In genomic region chr17:82064433-82065192, GRCh38 we compare ENCODE assay signal across 7 cellular contexts. TPM values are rescaled to one million over a fixed set of nuclear protein-coding genes. Genes with fewer than 3 reads are reported as not detected.
DNase-seq lines count a peak whose midpoint lies in the region; ATAC-seq and TF ChIP-seq lines count a peak whose summit lies in the region.

No MANE protein-coding gene starts in this region.

- H3K9ac ChIP-seq in trophoblast cell (ENCODE audit: low read length): peak overlapping the region; percentile 87

- H3K27ac ChIP-seq in HEK293 (ENCODE audit: extremely low read depth, low read depth, low read length) (peak overlapping the region; percentile 95), Panc1 (ENCODE audit: low read length) (peak overlapping the region; percentile 90), esophagus squamous epithelium (peak overlapping the region; percentile 84 to 93 (median 90)), trophoblast cell (ENCODE audit: low read depth, low read length) (no peak overlapping the region)

- H3K23ac ChIP-seq in trophoblast cell (ENCODE audit: low read length): no peak overlapping the region

- peaks cover 7% of the 10 kb centered on the region; the same call in 1 of the 2 replicates for H3K4me1 ChIP-seq in HEK293 (ENCODE audit: control insufficient read depth, insufficient read depth, low read length)
- peaks cover 17% of the 10 kb centered on the region for H3K4me1 ChIP-seq in Panc1 (ENCODE audit: control insufficient read depth, insufficient read depth, low read length)
- H3K4me1 ChIP-seq in esophagus squamous epithelium: peaks cover 20 to 38% (median 24%) of the 10 kb centered on the region in 3 donors
- peaks cover 11 to 12% of the 10 kb centered on the region in 2 experiments for H3K4me1 ChIP-seq in trophoblast cell (ENCODE audit: control insufficient read depth in 1 of 2, insufficient read depth in 2 of 2, low read length in 2 of 2)

- H2BK120ac ChIP-seq in trophoblast cell (ENCODE audit: insufficient read depth, low read length, poor library complexity): no peak overlapping the region

- H3K4me2 ChIP-seq in trophoblast cell (ENCODE audit: low read length): peak overlapping the region; percentile 97

- H2AK5ac ChIP-seq in trophoblast cell (ENCODE audit: low read length): peak overlapping the region; percentile 0

- TF ChIP-seq CTCF in HEK293 (tag by site-specific recombination; IDR thresholded peaks at IDR 0.05) (no peak), Panc1 (IDR thresholded peaks at IDR 0.05) (no peak), esophagus squamous epithelium (IDR thresholded peaks at IDR 0.05) (no peak)

- no peak for DNase-seq in Panc1 (ENCODE audit: low read depth, low spot score)
- DNase-seq in esophagus squamous epithelium (lab: John Stamatoyannopoulos, UW): no peak
- DNase-seq in trophoblast cell: no peak
- DNase-seq in AG20443 (ENCODE audit: low spot score): no peak
- no peak for DNase-seq in activated CD8-positive, alpha-beta memory T cell treated with anti-CD3 and anti-CD28 coated beads for 24 hours

- H2BK12ac ChIP-seq in trophoblast cell (ENCODE audit: low read length): no peak overlapping the region

- peak overlapping the region; percentile 4 for H3K18ac ChIP-seq in trophoblast cell (ENCODE audit: low read length)

- peak overlapping the region; percentile 10 for H2AFZ ChIP-seq in trophoblast cell (ENCODE audit: insufficient read depth, low read length, poor library complexity)

- H2BK5ac ChIP-seq in trophoblast cell (ENCODE audit: low read depth, low read length, poor library complexity): no peak overlapping the region

- peak overlapping the region; percentile 75 for H4K91ac ChIP-seq in trophoblast cell (ENCODE audit: low read depth, low read length)

- H3K9me3 ChIP-seq in HEK293 (ENCODE audit: control insufficient read depth, insufficient read depth, low read depth, low read length) (no peaks in the 10 kb centered on the region), Panc1 (ENCODE audit: control insufficient read depth, insufficient read depth, low read depth, low read length) (no peaks in the 10 kb centered on the region), esophagus squamous epithelium (no peaks in the 10 kb centered on the region), trophoblast cell (ENCODE audit: insufficient read depth, low read depth, low read length) (no peaks in the 10 kb centered on the region)

- TSS peak; percentile 72 for BruUV-seq in Panc1 (replicated peaks; lab: Mats Ljungman, UMichigan)

- no peak for TF ChIP-seq POLR2A in esophagus squamous epithelium (IDR thresholded peaks at IDR 0.05)

- POLR2A ChIA-PET in HEK293 (lab: Yijun Ruan, JAX): interaction anchor here (0.6 to 2.5 kb wide), 9 partner anchors 11 to 181 kb away, joined by 3 to 19 read pairs (median 4); partner anchors contain the start of genes DCXR and GPS1
- POLR2A ChIA-PET in Panc1 (lab: Charles Lee): interaction anchor here (0.5 kb wide), 1 partner anchor 62 kb away, joined by 3 read pairs; no protein-coding TSS in a partner anchor

- WGBS in esophagus squamous epithelium, 2 donors: 40 to 46% methylated on average over 1 to 19 of the region's 36 CpGs
- no CpG with 5 or more reads among the region's 36 CpGs for WGBS in trophoblast cell (ENCODE audit: extremely low coverage, insufficient coverage, insufficient read length)

- CTCF ChIA-PET in HEK293 (lab: Yijun Ruan, JAX) (interaction anchor here (0.6 to 1.2 kb wide), 4 partner anchors 15 to 92 kb away, joined by 3 to 5 read pairs (median 3); partner anchors contain the start of gene DCXR), Panc1 (lab: Charles Lee) (no interaction called here)

- H3K14ac ChIP-seq in trophoblast cell (ENCODE audit: low read length): no peak overlapping the region

- peaks cover 10% of the 10 kb centered on the region for H3K79me2 ChIP-seq in trophoblast cell (ENCODE audit: control insufficient read depth, insufficient read depth, low read length, poor library complexity)

- peak overlapping the region; percentile 91 for H3K4ac ChIP-seq in trophoblast cell (ENCODE audit: low read depth, low read length)

- H3K27me3 ChIP-seq in Panc1 (ENCODE audit: control insufficient read depth, insufficient read depth, low read length) (no peaks in the 10 kb centered on the region), esophagus squamous epithelium (no peaks in the 10 kb centered on the region), trophoblast cell (ENCODE audit: insufficient read depth, low read length) (no peaks in the 10 kb centered on the region)

- intact Hi-C loops in Panc1 (cut with micrococcal nuclease; ENCODE audit: unreplicated experiment): no loop called here
- intact Hi-C loops in esophagus squamous epithelium (cut with DNase I): no loop called here

- peaks cover 9% of the 10 kb centered on the region for H3K79me1 ChIP-seq in trophoblast cell (ENCODE audit: low read length)

- H4K8ac ChIP-seq in trophoblast cell (ENCODE audit: low read depth, low read length): peak overlapping the region; percentile 77

- H3K36me3 ChIP-seq in HEK293 (ENCODE audit: control insufficient read depth in 2 of 2, insufficient read depth in 1 of 2, low read length in 2 of 2) (peaks cover 3 to 50% of the 10 kb centered on the region in 2 experiments; a peak in 1 of 3 replicates), Panc1 (ENCODE audit: control insufficient read depth, insufficient read depth, low read length) (peaks cover 3% of the 10 kb centered on the region; the same call in 1 of the 2 replicates), esophagus squamous epithelium (peaks cover 32 to 46% (median 33%) of the 10 kb centered on the region in 3 donors), trophoblast cell (ENCODE audit: control insufficient read depth in 1 of 2, insufficient read depth in 2 of 2, low read length in 2 of 2) (peaks cover 41 to 43% of the 10 kb centered on the region in 2 experiments)

- ATAC-seq in Panc1: no peak; the same call in 1 of the 2 replicates
- no peak for ATAC-seq in HG02588 (IDR thresholded peaks at IDR 0.05; ENCODE audit: unreplicated experiment)

- H3K4me3 ChIP-seq in HEK293 (ENCODE audit: low read depth, low read length): peak overlapping the region; percentile 83
- H3K4me3 ChIP-seq in Panc1 (ENCODE audit: low read depth in 2 of 2, low read length in 2 of 2): peak overlapping the region; percentile 77 to 88
- peak overlapping the region; percentile 63 to 98 (median 96) for H3K4me3 ChIP-seq in esophagus squamous epithelium
- peak overlapping the region; percentile 84 for H3K4me3 ChIP-seq in trophoblast cell (ENCODE audit: low read depth, low read length)

- peak overlapping the region; percentile 78 for H4K12ac ChIP-seq in trophoblast cell (ENCODE audit: low read depth, low read length)

- in situ Hi-C loops in Panc1 (cut with HindIII; ENCODE audit: low pct_unique_long_range_greater_than_20kb, low sequenced_read_pairs): no loop called here

TF ChIP-seq in HEK293, 187 proteins besides CTCF, POLR2A, EP300 and RAD21:
- TF ChIP-seq ZNF157 (tag by site-specific recombination; IDR thresholded peaks at IDR 0.05) (no peak), ZNF501 (tag by site-specific recombination; IDR thresholded peaks at IDR 0.05) (no peak), ZXDB (tag by site-specific recombination; IDR thresholded peaks at IDR 0.05) (no peak), EGR2 (tag by site-specific recombination; IDR thresholded peaks at IDR 0.05; ENCODE audit: low read depth) (no peak), ZNF600 (tag by site-specific recombination; IDR thresholded peaks at IDR 0.05) (peak; percentile 8; the same call in 1 of the 2 replicates), ZNF423 (tag by site-specific recombination; IDR thresholded peaks at IDR 0.05) (no peak), ZNF280D (tag by site-specific recombination; IDR thresholded peaks at IDR 0.05) (no peak)
TF ChIP-seq in HEK293: peak in this region for 1.

RNA-seq across cellular contexts. Expression of gene DUS1L, which starts 1.0 kb away (rescaled TPM):
- total RNA-seq in Panc1 (2021; ENCODE audit: unreplicated experiment): 115 TPM
- 157 TPM for polyA plus RNA-seq in Panc1 (2012; ENCODE audit: insufficient read length)
- total RNA-seq in esophagus squamous epithelium: 100 to 1,000 TPM in 3 of 4 donors, 10 to 100 TPM in 1; 53.3 to 125 (median 105) TPM
- polyA plus RNA-seq in trophoblast cell (2013): 23.6 and 26.7 TPM in 2 replicates

RNA-seq across cellular contexts. Expression of gene GPS1, which starts 12.9 kb away (rescaled TPM):
- 175 TPM for total RNA-seq in Panc1 (2021; ENCODE audit: unreplicated experiment)
- polyA plus RNA-seq in Panc1 (2012; ENCODE audit: insufficient read length): 263 TPM
- total RNA-seq in esophagus squamous epithelium: 10 to 100 TPM; 62.8 to 76.9 (median 69.5) TPM
- 75.8 and 78.1 TPM in 2 replicates for polyA plus RNA-seq in trophoblast cell (2013)

RNA-seq across cellular contexts. Expression of gene RFNG, which starts 13.0 kb away (rescaled TPM):
- 43.4 TPM for total RNA-seq in Panc1 (2021; ENCODE audit: unreplicated experiment)
- polyA plus RNA-seq in Panc1 (2012; ENCODE audit: insufficient read length): 54.6 TPM
- total RNA-seq in esophagus squamous epithelium: 10 to 100 TPM; 24.9 to 38.1 (median 31.2) TPM
- polyA plus RNA-seq in trophoblast cell (2013): 26.3 and 27.2 TPM in 2 replicates

RNA-seq across cellular contexts. Expression of gene DCXR, which starts 27.1 kb away (rescaled TPM):
- total RNA-seq in Panc1 (2021; ENCODE audit: unreplicated experiment) (128 TPM), esophagus squamous epithelium (100 to 1,000 TPM in 3 of 4 donors, 10 to 100 TPM in 1; 89.1 to 162 (median 135) TPM)
- 148 TPM for polyA plus RNA-seq in Panc1 (2012; ENCODE audit: insufficient read length)
- 47.4 and 49.9 TPM in 2 replicates for polyA plus RNA-seq in trophoblast cell (2013)

RNA-seq across cellular contexts. Expression of gene RAC3, which starts 33.1 kb away (rescaled TPM):
- total RNA-seq in Panc1 (2021; ENCODE audit: unreplicated experiment) (39.4 TPM), esophagus squamous epithelium (10 to 100 TPM in 1 of 4 donors, 1 to 10 TPM in 3; 4.9 to 10.4 (median 7.0) TPM)
- polyA plus RNA-seq in Panc1 (2012; ENCODE audit: insufficient read length): 84.7 TPM
- 24.0 and 25.6 TPM in 2 replicates for polyA plus RNA-seq in trophoblast cell (2013)
